In the genomic region with DNA sequence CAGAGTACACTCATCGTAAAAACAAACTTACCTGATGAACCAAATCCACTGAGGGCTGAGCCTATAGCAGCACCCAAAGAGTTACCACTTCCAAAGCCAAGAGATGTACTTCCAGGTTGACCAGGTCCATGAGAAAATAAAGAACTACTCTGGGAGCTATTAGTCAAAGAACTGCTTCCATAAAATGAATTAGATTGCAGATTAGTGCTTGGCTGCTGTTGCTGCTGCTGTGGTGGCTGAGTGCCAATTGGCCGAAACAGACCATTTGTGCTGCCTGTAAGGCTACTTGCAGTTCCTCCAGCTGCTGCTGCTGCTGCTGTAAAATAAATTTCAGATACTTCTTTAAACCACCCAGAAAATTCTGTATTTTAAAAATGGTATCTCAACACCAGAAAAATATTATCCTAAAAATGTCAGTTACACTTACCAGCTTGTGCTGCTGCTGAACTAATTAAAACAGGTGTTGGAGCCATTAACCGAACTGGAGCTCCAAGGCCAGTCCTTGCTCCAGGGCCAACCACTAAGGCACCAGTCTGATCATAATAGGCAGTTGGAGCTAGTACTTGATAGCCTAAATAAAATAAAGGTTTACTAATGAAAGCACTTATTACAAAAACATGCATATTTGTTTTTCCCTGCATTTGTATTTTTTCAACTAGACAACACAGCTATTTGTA, we compare ENCODE assay signal across 12 cellular contexts. TPM values are rescaled to one million over a fixed set of nuclear protein-coding genes. Genes with fewer than 3 reads are reported as not detected.
DNase-seq lines count a peak whose midpoint lies in the region; ATAC-seq and TF ChIP-seq lines count a peak whose summit lies in the region.
"Had no signal": no experiment of that assay in that cellular context is flagged by ENCODE, and none has a peak within 500 bp of the region (broad histone marks: within the 10 kb centered on the region; RNA-seq: fewer than 3 reads in every experiment).

No MANE protein-coding gene starts in this region.

- H3K27me3 ChIP-seq in transverse colon: no peaks in the 10 kb centered on the region

- no peak for TF ChIP-seq POLR2A in transverse colon (IDR thresholded peaks at IDR 0.05)

- ATAC-seq in activated T-cell treated with anti-CD3 and anti-CD28 coated beads, Interleukin-2, amount 50 U/mL, for 72 hours (replicated peaks in 1 of 2): no peak
- ATAC-seq in left colon: peak; percentile 25
- no peak for ATAC-seq in HG03139 (IDR thresholded peaks at IDR 0.05; ENCODE audit: unreplicated experiment)
- ATAC-seq: naive thymus-derived CD4-positive, alpha-beta T cell had no signal

- H3K4me1 Mint-ChIP-seq in activated T-cell treated with anti-CD3 and anti-CD28 coated beads, Interleukin-2, amount 50 U/mL, for 72 hours (ENCODE audit: low read depth): peaks cover 5% of the 10 kb centered on the region
- peaks cover 8% of the 10 kb centered on the region for H3K4me1 Mint-ChIP-seq in activated naive CD8-positive, alpha-beta T cell treated with anti-CD3 and anti-CD28 coated beads for 36 hours
- H3K4me1 Mint-ChIP-seq: H9 had no signal

- H3K9me3 ChIP-seq in transverse colon: no peaks in the 10 kb centered on the region

- H3K27ac ChIP-seq in caudate nucleus (ENCODE audit: low read depth, low read length) (no peak overlapping the region), transverse colon (no peak overlapping the region)

- TF ChIP-seq CTCF in transverse colon (IDR thresholded peaks at IDR 0.05): no peak

- H3K4me1 ChIP-seq in transverse colon: peaks cover 0 to 8% (median 1%) of the 10 kb centered on the region in 4 donors

- WGBS in transverse colon (ENCODE audit: low coverage in 1 of 2), 2 donors: 54 to 78% methylated on average over 1 to 3 of the region's 3 CpGs

- H3K4me3 ChIP-seq in transverse colon: no peak overlapping the region

- H3K27me3 Mint-ChIP-seq in activated T-cell treated with anti-CD3 and anti-CD28 coated beads, Interleukin-2, amount 50 U/mL, for 72 hours (ENCODE audit: low read depth): no peaks in the 10 kb centered on the region
- no peaks in the 10 kb centered on the region for H3K27me3 Mint-ChIP-seq in activated naive CD8-positive, alpha-beta T cell treated with anti-CD3 and anti-CD28 coated beads for 36 hours
- H3K27me3 Mint-ChIP-seq: naive thymus-derived CD4-positive, alpha-beta T cell had no signal

- H3K27ac Mint-ChIP-seq in activated T-cell treated with anti-CD3 and anti-CD28 coated beads, Interleukin-2, amount 50 U/mL, for 72 hours: peak overlapping the region; percentile 52
- no peak overlapping the region for H3K27ac Mint-ChIP-seq in activated naive CD8-positive, alpha-beta T cell treated with anti-CD3 and anti-CD28 coated beads for 36 hours
- H3K27ac Mint-ChIP-seq: H9; T-helper 1 cell treated with Interleukin-12 subunit alpha and Interleukin-12 subunit beta and Interleukin-4 antibody, amounts not matched to agents 30 μg/mL and 1 μg/mL, for 36 hours had no signal

- H3K4me3 Mint-ChIP-seq in activated T-cell treated with anti-CD3 and anti-CD28 coated beads, Interleukin-2, amount 50 U/mL, for 72 hours: no peak overlapping the region
- H3K4me3 Mint-ChIP-seq in activated naive CD8-positive, alpha-beta T cell treated with anti-CD3 and anti-CD28 coated beads for 36 hours: no peak overlapping the region
- H3K4me3 Mint-ChIP-seq: H9; naive thymus-derived CD4-positive, alpha-beta T cell; T-helper 1 cell treated with Interleukin-12 subunit alpha and Interleukin-12 subunit beta and Interleukin-4 antibody, amounts not matched to agents 30 μg/mL and 1 μg/mL, for 36 hours had no signal

- peaks cover 5 to 19% of the 10 kb centered on the region in 2 donors for H3K36me3 Mint-ChIP-seq in activated T-cell treated with anti-CD3 and anti-CD28 coated beads, Interleukin-2, amount 50 U/mL, for 72 hours (ENCODE audit: insufficient read depth in 2 of 2)
- H3K36me3 Mint-ChIP-seq in activated naive CD8-positive, alpha-beta T cell treated with anti-CD3 and anti-CD28 coated beads for 36 hours: peaks cover 13% of the 10 kb centered on the region

- in situ Hi-C loops in transverse colon (cut with MboI; ENCODE audit: low pct_ligation_motif_present in 1 of 4, low pct_unique_long_range_greater_than_20kb in 1 of 4, low sequenced_read_pairs in 3 of 4): no loop called here

- TF ChIP-seq EP300 in transverse colon (IDR thresholded peaks at IDR 0.05; ENCODE audit: low read depth): no peak

- no peaks in the 10 kb centered on the region for H3K9me3 Mint-ChIP-seq in activated T-cell treated with anti-CD3 and anti-CD28 coated beads, Interleukin-2, amount 50 U/mL, for 72 hours
- no peaks in the 10 kb centered on the region for H3K9me3 Mint-ChIP-seq in activated naive CD8-positive, alpha-beta T cell treated with anti-CD3 and anti-CD28 coated beads for 36 hours
- H3K9me3 Mint-ChIP-seq: H9; naive thymus-derived CD4-positive, alpha-beta T cell; T-helper 1 cell treated with Interleukin-12 subunit alpha and Interleukin-12 subunit beta and Interleukin-4 antibody, amounts not matched to agents 30 μg/mL and 1 μg/mL, for 36 hours had no signal

- intact Hi-C loops in left colon (cut with DNase I, micrococcal nuclease) (no loop called here), transverse colon (cut with DNase I; ENCODE audit: low total_unique reads) (loop anchor here (2.0 kb wide), 1 partner anchor 34 kb away; no protein-coding TSS in a partner anchor)

- peaks cover 0 to 53% (median 10%) of the 10 kb centered on the region in 4 donors for H3K36me3 ChIP-seq in transverse colon

- no peak for DNase-seq in activated T-cell treated with anti-CD3 and anti-CD28 coated beads, Interleukin-2, amount 50 U/mL, for 72 hours
- DNase-seq in activated T-cell treated with anti-CD3 and anti-CD28 coated beads, Interleukin-2, amount 50 U/mL, for 1 hour: no peak
- DNase-seq in caudate nucleus (lab: John Stamatoyannopoulos, UW) (peak in 50 of 61 donors; percentile 6 to 86 (median 48)), left colon (peak in 1 of 2 donors; percentile 40), transverse colon (peak; percentile 37), cerebellar nuclear complex (lab: John Stamatoyannopoulos, UW) (no peak)
- DNase-seq in activated naive CD8-positive, alpha-beta T cell treated with anti-CD3 and anti-CD28 coated beads for 36 hours: no peak
- DNase-seq: activated CD8-positive, alpha-beta memory T cell treated with anti-CD3 and anti-CD28 coated beads, Interleukin-2, amount 50 U/mL, for 4 hours; H9; naive thymus-derived CD4-positive, alpha-beta T cell had no signal

RNA-seq across cellular contexts. Expression of a gene that starts 58.1 kb away (rescaled TPM):
- total RNA-seq in activated T-cell treated with anti-CD3 and anti-CD28 coated beads, Interleukin-2, amount 50 U/mL, for 72 hours: under 1 TPM; 0.16 to 0.38 TPM
- total RNA-seq in left colon (100 to 1,000 TPM; 159 to 184 TPM), transverse colon (100 to 1,000 TPM; 103 to 192 (median 127) TPM)
- total RNA-seq in activated naive CD8-positive, alpha-beta T cell treated with anti-CD3 and anti-CD28 coated beads for 36 hours: under 1 TPM in 1 of 2 experiments, not detected in 1; 0.36 TPM

Comparison
In these comparisons a context has a peak if more than half of its experiments do, and no peak if none do; other contexts are left out.
1. DNase-seq: peak in caudate nucleus (50 of 61) and transverse colon (single experiment); none in activated T-cell treated with anti-CD3 and anti-CD28 coated beads, Interleukin-2, amount 50 U/mL, for 72 hours (0 of 2), activated T-cell treated with anti-CD3 and anti-CD28 coated beads, Interleukin-2, amount 50 U/mL, for 1 hour (single experiment), activated naive CD8-positive, alpha-beta T cell treated with anti-CD3 and anti-CD28 coated beads for 36 hours (single experiment) and cerebellar nuclear complex (0 of 2).
2. RNA of a gene that starts 58.1 kb away (total RNA-seq): 159 to 184 TPM in left colon and 103 to 192 TPM in transverse colon; 0.16 to 0.38 TPM in activated T-cell treated with anti-CD3 and anti-CD28 coated beads, Interleukin-2, amount 50 U/mL, for 72 hours and 0.36 TPM in activated naive CD8-positive, alpha-beta T cell treated with anti-CD3 and anti-CD28 coated beads for 36 hours; every median in the first group is over 10 times any median in the second.